In the genomic region with DNA sequence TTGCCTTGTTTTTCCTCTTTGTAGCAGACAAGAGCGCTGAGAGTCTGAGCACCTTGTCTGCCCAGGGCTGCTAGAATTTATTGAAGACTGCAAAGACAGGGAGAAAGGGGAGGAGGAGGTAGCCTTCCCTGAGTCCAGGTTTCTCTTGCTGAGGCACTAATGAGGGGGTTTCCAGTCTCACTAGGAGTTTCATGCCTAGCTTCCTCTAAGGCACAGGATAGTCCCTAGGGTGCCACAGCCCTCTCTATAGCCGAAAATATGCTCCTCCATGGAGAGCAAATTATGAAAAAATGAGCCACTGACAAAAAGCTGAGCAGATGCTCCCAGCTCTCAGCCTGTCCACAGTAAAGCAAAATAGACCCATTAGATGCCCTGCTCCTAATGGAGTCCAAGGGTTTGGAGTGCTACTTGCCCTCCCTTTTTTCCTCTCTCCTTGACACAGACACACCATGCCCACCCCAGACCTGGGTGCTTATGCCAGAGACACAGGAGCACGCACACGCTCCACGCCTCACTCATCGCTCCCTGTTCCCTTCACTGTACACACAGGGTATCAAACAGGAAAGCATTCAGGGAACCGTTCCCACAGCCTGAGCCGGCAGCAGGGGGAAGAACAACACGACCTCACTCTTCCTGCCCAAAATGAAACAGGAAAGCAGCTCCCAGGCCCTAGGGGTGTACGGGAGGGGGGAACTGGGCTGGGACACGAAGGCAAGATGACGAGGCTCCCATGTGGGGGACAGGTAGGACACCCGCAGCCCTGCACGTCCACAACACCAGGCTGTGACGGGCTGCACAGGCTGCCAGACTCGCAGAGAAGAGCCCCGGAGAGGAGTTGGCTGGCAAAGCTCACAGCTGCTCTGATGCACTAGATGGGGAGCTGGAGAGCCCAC, we compare ENCODE assay signal across 8 cellular contexts. TPM values are rescaled to one million over a fixed set of nuclear protein-coding genes. Genes with fewer than 3 reads are reported as not detected.
DNase-seq lines count a peak whose midpoint lies in the region; ATAC-seq and TF ChIP-seq lines count a peak whose summit lies in the region.

No MANE protein-coding gene starts in this region.

- DNase-seq in RWPE2 (ENCODE audit: low spot score) (peak; percentile 70), glutamatergic neuron (no peak), NCI-H2227 treated with DMSO at 0.1 percent for 48 hours (lab: John Stamatoyannopoulos, UW) (no peak), T1000 (lab: John Stamatoyannopoulos, UW) (no peak), SKM-1 treated with dmso at 0.1 percent for 144 hours (lab: John Stamatoyannopoulos, UW; ENCODE audit: unreplicated experiment) (no peak)

- peak overlapping the region in 2 of 3 donors; percentile 2 to 79 for H3K9ac ChIP-seq in skeletal muscle tissue (ENCODE audit: low read depth in 1 of 3, low read length in 3 of 3)

- H3K4me3 Mint-ChIP-seq in glutamatergic neuron (ENCODE audit: unreplicated experiment): peak overlapping the region; percentile 43

- H3K4me3 ChIP-seq in RWPE2 (ENCODE audit: severe bottlenecking) (no peak overlapping the region), skeletal muscle tissue (ENCODE audit: low read length in 3 of 3) (peak overlapping the region in 2 of 3 donors; percentile 13 to 22)

- H3K4me1 Mint-ChIP-seq in glutamatergic neuron (ENCODE audit: low read depth, unreplicated experiment): peaks cover 27% of the 10 kb centered on the region

- H3K27ac Mint-ChIP-seq in glutamatergic neuron (ENCODE audit: unreplicated experiment): peak overlapping the region; percentile 66

- H3K27ac ChIP-seq in RWPE2 (ENCODE audit: poor library complexity, severe bottlenecking): no peak overlapping the region
- peak overlapping the region; percentile 79 for H3K27ac ChIP-seq in skeletal muscle tissue (ENCODE audit: low read depth, low read length)

- ATAC-seq in GM18868 (IDR thresholded peaks at IDR 0.05; ENCODE audit: unreplicated experiment) (peak; percentile 37), RWPE2 (ENCODE audit: low read depth) (no peak), GM18519 (IDR thresholded peaks at IDR 0.05; ENCODE audit: low FRiP score, unreplicated experiment) (no peak)

- peaks cover 6% of the 10 kb centered on the region for H3K9me3 Mint-ChIP-seq in glutamatergic neuron (ENCODE audit: unreplicated experiment)

- no peak for TF ChIP-seq CTCF in RWPE2 (IDR thresholded peaks at IDR 0.05; ENCODE audit: poor library complexity, severe bottlenecking)
- no peak for TF ChIP-seq CTCF in glutamatergic neuron (IDR thresholded peaks at IDR 0.05; ENCODE audit: partially characterized antibody, unreplicated experiment)

- peaks cover 3% of the 10 kb centered on the region for H3K27me3 Mint-ChIP-seq in glutamatergic neuron (ENCODE audit: unreplicated experiment)

- H3K36me3 Mint-ChIP-seq in glutamatergic neuron (ENCODE audit: unreplicated experiment): peaks cover 6% of the 10 kb centered on the region

- no peaks in the 10 kb centered on the region for H3K9me3 ChIP-seq in RWPE2 (ENCODE audit: severe bottlenecking)
- no peaks in the 10 kb centered on the region for H3K9me3 ChIP-seq in skeletal muscle tissue (ENCODE audit: control insufficient read depth in 3 of 3, low read length in 3 of 3)

- H3K36me3 ChIP-seq in RWPE2 (ENCODE audit: low read depth) (no peaks in the 10 kb centered on the region), skeletal muscle tissue (ENCODE audit: control insufficient read depth in 3 of 3, insufficient read depth in 3 of 3, low read length in 3 of 3) (peaks cover 0 to 4% (median 2%) of the 10 kb centered on the region in 3 donors)

- no peaks in the 10 kb centered on the region for H3K4me1 ChIP-seq in RWPE2 (ENCODE audit: insufficient read depth, poor library complexity, severe bottlenecking)
- peaks cover 45 to 65% (median 63%) of the 10 kb centered on the region in 3 donors for H3K4me1 ChIP-seq in skeletal muscle tissue (ENCODE audit: control insufficient read depth in 3 of 3, insufficient read depth in 3 of 3, low read length in 3 of 3)

- H3K27me3 ChIP-seq in RWPE2 (ENCODE audit: insufficient read depth, poor library complexity, severe bottlenecking): no peaks in the 10 kb centered on the region
- no peaks in the 10 kb centered on the region for H3K27me3 ChIP-seq in skeletal muscle tissue (ENCODE audit: control insufficient read depth in 3 of 3, insufficient read depth in 3 of 3, low read length in 3 of 3)

RNA-seq across cellular contexts. Expression of a gene that starts 11.0 kb away (rescaled TPM):
- 12.5 TPM for total RNA-seq in glutamatergic neuron (ENCODE audit: unreplicated experiment)
- 11.5 TPM for total RNA-seq in skeletal muscle tissue

RNA-seq across cellular contexts. Expression of a gene that starts 13.1 kb away (rescaled TPM):
- total RNA-seq in glutamatergic neuron (ENCODE audit: unreplicated experiment) (45.6 TPM), skeletal muscle tissue (0.52 TPM)

RNA-seq across cellular contexts. Expression of a gene that starts 45.9 kb away (rescaled TPM):
- 33.5 TPM for total RNA-seq in glutamatergic neuron (ENCODE audit: unreplicated experiment)
- 20.9 TPM for total RNA-seq in skeletal muscle tissue

Comparison
In these comparisons a context has a peak if more than half of its experiments do, and no peak if none do; other contexts are left out.
1. RNA of a gene that starts 13.1 kb away (total RNA-seq): 45.6 TPM in glutamatergic neuron (single experiment); 0.52 TPM in skeletal muscle tissue (single experiment); every median in the first group is over 10 times any median in the second.